ENCODE assay signal across 13 cellular contexts in genomic region chr2:127241184-127241583, GRCh38. TPM values are rescaled to one million over a fixed set of nuclear protein-coding genes. Genes with fewer than 3 reads are reported as not detected.
"Had no signal": no experiment of that assay in that cellular context is flagged by ENCODE, and none has a peak within 500 bp of the region (broad histone marks: within the 10 kb centered on the region; RNA-seq: fewer than 3 reads in every experiment).

No MANE protein-coding gene starts in this region.

RNA-seq across cellular contexts. Expression of gene CYP27C1, which starts 21.1 kb away (rescaled TPM):
- total RNA-seq: activated CD4-positive, alpha-beta memory T cell treated with anti-CD3 and anti-CD28 coated beads, Interleukin-2, amount 10 ng/mL, durations not matched to agents 7 days and 5 days; activated CD4-positive, alpha-beta T cell treated with anti-CD3 and anti-CD28 coated beads for 36 hours; activated CD4-positive, alpha-beta T cell treated with anti-CD3 and anti-CD28 coated beads, Interleukin-2, amount 10 ng/mL, durations not matched to agents 7 days and 5 days; activated CD8-positive, alpha-beta memory T cell treated with anti-CD3 and anti-CD28 coated beads, Interleukin-2, amount 10 ng/mL, durations not matched to agents 7 days and 5 days; activated CD8-positive, alpha-beta T cell treated with anti-CD3 and anti-CD28 coated beads, Interleukin-2, amount 10 ng/mL, durations not matched to agents 7 days and 5 days; activated naive CD4-positive, alpha-beta T cell treated with anti-CD3 and anti-CD28 coated beads for 36 hours; activated naive CD4-positive, alpha-beta T cell treated with anti-CD3 and anti-CD28 coated beads, Interleukin-2, amount 50 U/mL, for 72 hours; activated naive CD8-positive, alpha-beta T cell treated with anti-CD3 and anti-CD28 coated beads for 36 hours; cardiac septum; T-helper 1 cell treated with Interleukin-12 subunit alpha and Interleukin-12 subunit beta and Interleukin-4 antibody, amounts not matched to agents 30 ng/mL and 1 ng/mL, for 36 hours; T-helper 17 cell; T-helper 2 cell treated with Interferon-gamma antibody and Interleukin-4, amounts not matched to agents 100 ng/mL and 5 ng/mL, for 36 hours had no signal
- polyA plus RNA-seq: aorta had no signal
